ENCODE assay signal across 16 cellular contexts in the genomic region with DNA sequence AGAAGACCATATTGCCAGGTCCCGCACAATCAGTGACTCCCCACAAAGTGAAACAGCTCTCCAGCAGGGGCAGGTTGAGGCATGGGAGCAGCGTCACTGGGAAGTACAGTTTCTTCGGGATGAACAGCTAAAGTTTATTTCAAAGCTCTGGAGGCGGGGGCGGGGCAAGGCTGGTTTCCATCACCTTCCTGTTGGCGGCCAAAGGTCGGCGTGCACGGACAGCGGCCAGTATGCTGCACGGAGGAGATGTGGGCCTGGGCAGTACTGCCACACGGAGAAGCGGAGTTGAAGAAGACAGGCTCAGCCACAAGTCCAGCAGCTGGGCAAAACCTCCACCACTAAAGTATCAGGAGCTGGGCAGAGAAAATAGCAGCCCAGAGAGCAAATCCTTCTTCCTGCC. TPM values are rescaled to one million over a fixed set of nuclear protein-coding genes. Genes with fewer than 3 reads are reported as not detected.
DNase-seq lines count a peak whose midpoint lies in the region; ATAC-seq, FAIRE-seq and TF ChIP-seq lines count a peak whose summit lies in the region.
"Had no signal": no experiment of that assay in that cellular context is flagged by ENCODE, and none has a peak within 500 bp of the region (broad histone marks: within the 10 kb centered on the region; RNA-seq: fewer than 3 reads in every experiment).

No MANE protein-coding gene starts in this region.

- peaks cover 5 to 8% of the 10 kb centered on the region in 2 donors for H3K4me1 ChIP-seq in kidney (ENCODE audit: control insufficient read depth in 1 of 2, insufficient read depth in 1 of 2, low read depth in 1 of 2, low read length in 2 of 2)
- H3K4me1 ChIP-seq in smooth muscle cell (ENCODE audit: low read depth), result peaks cover 12% of the 10 kb centered on the region
- no peaks in the 10 kb centered on the region for H3K4me1 ChIP-seq in prostate gland (replicated peaks)

- no peak for TF ChIP-seq POLR2A in prostate gland (IDR thresholded peaks at IDR 0.05)

- peak overlapping the region in 1 of 2 donors; percentile 62 for H3K4me3 ChIP-seq in kidney (ENCODE audit: low read length in 2 of 2)
- no peak overlapping the region for H3K4me3 ChIP-seq in smooth muscle cell
- H3K4me3 ChIP-seq in prostate gland, result no peak overlapping the region

- peak overlapping the region; percentile 56 for H3K4me3 Mint-ChIP-seq in activated CD8-positive, alpha-beta T cell treated with anti-CD3 and anti-CD28 coated beads for 36 hours
- H3K4me3 Mint-ChIP-seq in activated CD8-positive, alpha-beta T cell treated with anti-CD3 and anti-CD28 coated beads, Interleukin-2, amount 10 ng/mL, durations not matched to agents 7 days and 5 days, result no peak overlapping the region
- H3K4me3 Mint-ChIP-seq in WTC11, result peak overlapping the region; percentile 60

- peaks cover 43% of the 10 kb centered on the region for H3K4me1 Mint-ChIP-seq in activated CD8-positive, alpha-beta T cell treated with anti-CD3 and anti-CD28 coated beads for 36 hours (ENCODE audit: low read depth)
- H3K4me1 Mint-ChIP-seq in activated CD8-positive, alpha-beta T cell treated with anti-CD3 and anti-CD28 coated beads, Interleukin-2, amount 10 ng/mL, durations not matched to agents 7 days and 5 days (ENCODE audit: low read depth), result peaks cover 50% of the 10 kb centered on the region
- H3K4me1 Mint-ChIP-seq in WTC11, result peaks cover 36% of the 10 kb centered on the region

- DNase-seq in activated CD8-positive, alpha-beta T cell treated with anti-CD3 and anti-CD28 coated beads for 36 hours, result no peak
- DNase-seq in activated CD8-positive, alpha-beta T cell treated with anti-CD3 and anti-CD28 coated beads, Interleukin-2, amount 10 ng/mL, durations not matched to agents 7 days and 5 days, result no peak
- peak; percentile 20 for DNase-seq in WTC11 (ENCODE audit: low spot score)
- peak; percentile 67 for DNase-seq in kidney
- DNase-seq in smooth muscle cell (lab: John Stamatoyannopoulos, UW; ENCODE audit: unreplicated experiment), result no peak
- no peak for DNase-seq in SHP77 treated with DMSO at 0.1 percent for 48 hours (lab: John Stamatoyannopoulos, UW)
- DNase-seq in prostate gland (ENCODE audit: low spot score), result no peak
- DNase-seq: activated gamma-delta T cell treated with Interleukin-2 at 50 U/mL for 16 hours, glutamatergic neuron, NCI-H1105 treated with DMSO at 0.1 percent for 48 hours, NCI-H524, RPMI8226, transverse colon had no signal

- no peaks in the 10 kb centered on the region for H3K36me3 ChIP-seq in kidney (ENCODE audit: control insufficient read depth in 1 of 2, insufficient read depth in 2 of 2, low read length in 2 of 2)
- H3K36me3 ChIP-seq in smooth muscle cell (ENCODE audit: low read depth), result peaks cover 6% of the 10 kb centered on the region
- H3K36me3 ChIP-seq in prostate gland, result no peaks in the 10 kb centered on the region

- 62% methylated on average over 13 of the region's 13 CpGs for WGBS in smooth muscle cell (ENCODE audit: low lambda C conversion rate)
- 84% methylated on average over 13 of the region's 13 CpGs for WGBS in prostate gland

- intact Hi-C loops in activated CD8-positive, alpha-beta T cell treated with anti-CD3 and anti-CD28 coated beads for 36 hours (cut with micrococcal nuclease), result no loop called here
- intact Hi-C loops in kidney (cut with DNase I), result no loop called here
- intact Hi-C loops in prostate gland (cut with DNase I), result loop anchor here (5.0 kb wide), 1 partner anchor 89 kb away; no protein-coding TSS in a partner anchor

- H3K27ac ChIP-seq in kidney (ENCODE audit: low read depth in 2 of 2, low read length in 2 of 2) (no peak overlapping the region), smooth muscle cell (ENCODE audit: low read depth) (no peak overlapping the region), prostate gland (no peak overlapping the region)
- H3K27ac ChIP-seq: epithelial cell of prostate had no signal

- H3K27ac Mint-ChIP-seq in activated CD8-positive, alpha-beta T cell treated with anti-CD3 and anti-CD28 coated beads for 36 hours, result no peak overlapping the region
- no peak overlapping the region for H3K27ac Mint-ChIP-seq in activated CD8-positive, alpha-beta T cell treated with anti-CD3 and anti-CD28 coated beads, Interleukin-2, amount 10 ng/mL, durations not matched to agents 7 days and 5 days
- H3K27ac Mint-ChIP-seq in WTC11, result no peak overlapping the region

- peaks cover 15% of the 10 kb centered on the region for H3K27me3 Mint-ChIP-seq in activated CD8-positive, alpha-beta T cell treated with anti-CD3 and anti-CD28 coated beads for 36 hours
- peaks cover 25% of the 10 kb centered on the region for H3K27me3 Mint-ChIP-seq in activated CD8-positive, alpha-beta T cell treated with anti-CD3 and anti-CD28 coated beads, Interleukin-2, amount 10 ng/mL, durations not matched to agents 7 days and 5 days (ENCODE audit: low read depth)
- peaks cover 85% of the 10 kb centered on the region for H3K27me3 Mint-ChIP-seq in WTC11 (ENCODE audit: low read depth)

- H2AFZ ChIP-seq in smooth muscle cell (ENCODE audit: low read depth), result no peak overlapping the region

- peaks cover 22% of the 10 kb centered on the region for H3K36me3 Mint-ChIP-seq in activated CD8-positive, alpha-beta T cell treated with anti-CD3 and anti-CD28 coated beads for 36 hours (ENCODE audit: low read depth)
- H3K36me3 Mint-ChIP-seq in activated CD8-positive, alpha-beta T cell treated with anti-CD3 and anti-CD28 coated beads, Interleukin-2, amount 10 ng/mL, durations not matched to agents 7 days and 5 days (ENCODE audit: low read depth), result peaks cover 23% of the 10 kb centered on the region
- H3K36me3 Mint-ChIP-seq in WTC11, result peaks cover 17% of the 10 kb centered on the region

- H3K9me3 Mint-ChIP-seq in activated CD8-positive, alpha-beta T cell treated with anti-CD3 and anti-CD28 coated beads for 36 hours, result peaks cover 4% of the 10 kb centered on the region
- H3K9me3 Mint-ChIP-seq in activated CD8-positive, alpha-beta T cell treated with anti-CD3 and anti-CD28 coated beads, Interleukin-2, amount 10 ng/mL, durations not matched to agents 7 days and 5 days (ENCODE audit: insufficient read depth), result no peaks in the 10 kb centered on the region
- H3K9me3 Mint-ChIP-seq in WTC11, result no peaks in the 10 kb centered on the region

- H3K9ac ChIP-seq in kidney (ENCODE audit: low read length in 2 of 2), result no peak overlapping the region
- no peak overlapping the region for H3K9ac ChIP-seq in smooth muscle cell (ENCODE audit: low read depth)

- peaks cover 33% of the 10 kb centered on the region for H3K79me2 ChIP-seq in smooth muscle cell (ENCODE audit: low read depth)

- no peaks in the 10 kb centered on the region for H3K9me3 ChIP-seq in kidney (ENCODE audit: control insufficient read depth in 1 of 2, low read length in 2 of 2)
- no peaks in the 10 kb centered on the region for H3K9me3 ChIP-seq in smooth muscle cell (replicated peaks; ENCODE audit: low read depth)
- no peaks in the 10 kb centered on the region for H3K9me3 ChIP-seq in prostate gland
- H3K9me3 ChIP-seq: transverse colon had no signal

- peaks cover 5% of the 10 kb centered on the region for H3F3A ChIP-seq in smooth muscle cell (ENCODE audit: low read depth)

- H3K27me3 ChIP-seq in smooth muscle cell (ENCODE audit: low read depth), result peaks cover 12% of the 10 kb centered on the region
- H3K27me3 ChIP-seq in prostate gland (replicated peaks; ENCODE audit: insufficient read depth), result no peaks in the 10 kb centered on the region

- no peak for TF ChIP-seq CTCF in activated CD8-positive, alpha-beta T cell treated with anti-CD3 and anti-CD28 coated beads for 36 hours (IDR thresholded peaks at IDR 0.05)
- TF ChIP-seq CTCF in WTC11 (IDR thresholded peaks at IDR 0.05) (no peak), kidney (IDR thresholded peaks at IDR 0.05; ENCODE audit: borderline replicate concordance, extremely low read depth, insufficient read depth) (no peak), smooth muscle cell (IDR thresholded peaks at IDR 0.05; ENCODE audit: borderline replicate concordance, insufficient read depth, poor library complexity, severe bottlenecking) (no peak), prostate gland (IDR thresholded peaks at IDR 0.05) (no peak)

- POLR2A ChIA-PET in activated CD8-positive, alpha-beta T cell treated with anti-CD3 and anti-CD28 coated beads for 36 hours (lab: Charles Lee), result interaction anchor here (0.6 to 2.1 kb wide), 5 partner anchors 19 to 379 kb away, joined by 3 to 7 read pairs (median 4); a partner anchor contains a TSS
- POLR2A ChIA-PET in activated CD8-positive, alpha-beta T cell treated with anti-CD3 and anti-CD28 coated beads, Interleukin-2, amount 10 ng/mL, durations not matched to agents 7 days and 5 days (lab: Charles Lee), result interaction anchor here (0.8 to 2.0 kb wide), 4 partner anchors 36 to 345 kb away, joined by 3 to 16 read pairs (median 6); a partner anchor contains a TSS
- POLR2A ChIA-PET in WTC11 (lab: Charles Lee), result no interaction called here

- peaks cover 28% of the 10 kb centered on the region for H4K20me1 ChIP-seq in smooth muscle cell (ENCODE audit: low read depth)

- peak overlapping the region; percentile 97 for H3K4me2 ChIP-seq in smooth muscle cell

- no peak for FAIRE-seq in kidney (lab: Jason Lieb, UNC)
- FAIRE-seq: D721Med had no signal

- CTCF ChIA-PET in activated CD8-positive, alpha-beta T cell treated with anti-CD3 and anti-CD28 coated beads for 36 hours (lab: Charles Lee), result interaction anchor here (0.9 to 1.6 kb wide), 3 partner anchors 43 to 299 kb away, joined by 3 to 6 read pairs (median 4); no protein-coding TSS in a partner anchor
- CTCF ChIA-PET in activated CD8-positive, alpha-beta T cell treated with anti-CD3 and anti-CD28 coated beads, Interleukin-2, amount 10 ng/mL, durations not matched to agents 7 days and 5 days (lab: Charles Lee), result interaction anchor here (0.7 to 1.9 kb wide), 6 partner anchors 17 to 298 kb away, joined by 3 to 9 read pairs (median 3); no protein-coding TSS in a partner anchor
- CTCF ChIA-PET in WTC11 (lab: Charles Lee), result interaction anchor here (1.0 to 3.9 kb wide), 5 partner anchors 27 to 300 kb away, joined by 3 to 15 read pairs (median 13); no protein-coding TSS in a partner anchor

- no peak for ATAC-seq in activated CD8-positive, alpha-beta T cell treated with anti-CD3 and anti-CD28 coated beads for 36 hours
- ATAC-seq in activated CD8-positive, alpha-beta T cell treated with anti-CD3 and anti-CD28 coated beads, Interleukin-2, amount 10 ng/mL, durations not matched to agents 7 days and 5 days, result no peak
- ATAC-seq in WTC11 (no peak), HG03520 (IDR thresholded peaks at IDR 0.05; ENCODE audit: unreplicated experiment) (no peak)

TF ChIP-seq in WTC11, 78 proteins besides CTCF, POLR2A, EP300 and RAD21 (continues in another document):
- TF ChIP-seq FOXK1 (CRISPR knock-in tag; IDR thresholded peaks at IDR 0.05) (no peak), NR2C2 (CRISPR knock-in tag; IDR thresholded peaks at IDR 0.05) (no peak), ZNF232 (CRISPR knock-in tag; IDR thresholded peaks at IDR 0.05) (no peak)

RNA-seq across cellular contexts. Expression of a gene that starts 1.0 kb away (rescaled TPM):
- 10 to 100 TPM; 13.5 to 13.8 TPM for total RNA-seq in activated CD8-positive, alpha-beta T cell treated with anti-CD3 and anti-CD28 coated beads for 36 hours
- total RNA-seq in activated CD8-positive, alpha-beta T cell treated with anti-CD3 and anti-CD28 coated beads, Interleukin-2, amount 10 ng/mL, durations not matched to agents 7 days and 5 days, result 10 to 100 TPM; 16.5 to 19.4 TPM
- total RNA-seq in WTC11 (2021), result 14.8 to 18.4 TPM (median 16.7 TPM) in 3 replicates
- 19.7 TPM for total RNA-seq in kidney
- 3.7 TPM for polyA plus RNA-seq in kidney (ENCODE audit: insufficient read depth, low read depth, low replicate concordance)
- 81.3 and 119 TPM in 2 replicates for total RNA-seq in smooth muscle cell
- 9.9 and 14.1 TPM in 2 replicates for polyA plus RNA-seq in smooth muscle cell
- 10 to 100 TPM; 23.3 to 60.4 TPM for total RNA-seq in prostate gland

Comparison
In these comparisons a context has a peak if more than half of its experiments do, and no peak if none do; other contexts are left out.
1. DNase-seq: peak in WTC11 (single experiment) and kidney (single experiment); none in activated CD8-positive, alpha-beta T cell treated with anti-CD3 and anti-CD28 coated beads for 36 hours (single experiment), activated CD8-positive, alpha-beta T cell treated with anti-CD3 and anti-CD28 coated beads, Interleukin-2, amount 10 ng/mL, durations not matched to agents 7 days and 5 days (single experiment), smooth muscle cell (single experiment), SHP77 treated with DMSO at 0.1 percent for 48 hours (single experiment) and prostate gland (single experiment).